ENCODE assay signal across 8 cellular contexts in the genomic region with DNA sequence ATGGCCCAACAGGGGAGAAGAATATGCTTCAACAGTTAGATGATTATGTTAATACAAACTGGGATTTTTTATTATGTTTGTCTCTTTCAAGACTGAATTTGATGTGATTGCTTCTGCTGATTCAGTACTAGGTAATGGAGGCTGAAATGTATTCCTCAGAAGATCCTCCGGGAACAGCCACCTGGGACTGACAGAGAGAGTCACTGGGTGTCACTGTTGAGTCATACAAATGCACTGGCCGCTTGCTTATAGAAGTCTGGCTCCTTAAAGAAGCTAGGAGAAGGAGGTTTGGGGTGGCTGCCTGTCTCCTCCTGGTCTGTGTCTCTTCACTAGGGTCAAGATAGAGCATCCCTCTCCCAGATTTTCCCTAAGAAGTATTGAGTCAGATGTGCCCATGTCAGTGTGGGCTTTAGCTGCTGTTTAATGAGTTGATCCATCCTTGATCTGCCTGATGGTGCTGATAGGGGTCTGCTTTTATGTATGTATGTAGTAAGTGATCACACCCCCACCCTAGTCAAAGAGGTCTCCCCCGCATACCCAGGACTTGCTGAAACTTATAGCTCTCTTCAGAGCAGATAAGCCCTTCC.
DNase-seq lines count a peak whose midpoint lies in the region; ATAC-seq and TF ChIP-seq lines count a peak whose summit lies in the region.

No MANE protein-coding gene starts in this region.

- TF ChIP-seq CTCF in WERI-Rb-1 (IDR thresholded peaks at IDR 0.05; ENCODE audit: low read depth, low read length) (peak; percentile 86), vagina (IDR thresholded peaks at IDR 0.05) (no peak)

- no peak for TF ChIP-seq POLR2A in vagina (IDR thresholded peaks at IDR 0.05)

- no peak overlapping the region for H3K4me3 ChIP-seq in WERI-Rb-1 (ENCODE audit: low read depth, low read length)
- H3K4me3 ChIP-seq in vagina = no peak overlapping the region

- H3K9me3 ChIP-seq in WERI-Rb-1 (ENCODE audit: severe bottlenecking) = no peaks in the 10 kb centered on the region
- no peaks in the 10 kb centered on the region for H3K9me3 ChIP-seq in vagina

- H3K27me3 ChIP-seq in WERI-Rb-1 (ENCODE audit: insufficient read depth, low read depth, severe bottlenecking) = no peaks in the 10 kb centered on the region
- H3K27me3 ChIP-seq in vagina = no peaks in the 10 kb centered on the region

- intact Hi-C loops in vagina (cut with DNase I) = no loop called here

- no peak for ATAC-seq in GM21825 (IDR thresholded peaks at IDR 0.05; ENCODE audit: unreplicated experiment)

- DNase-seq in DMS153 (lab: John Stamatoyannopoulos, UW) (peak; percentile 67), NAMALWA (ENCODE audit: low spot score) (peak; percentile 6), WERI-Rb-1 (peak; percentile 72), inferior parietal cortex (ENCODE audit: extremely low spot score) (peak; percentile 69), germinal center (ENCODE audit: low spot score) (no peak), vagina (ENCODE audit: extremely low spot score in 2 of 2) (no peak)
- DNase-seq in stimulated activated naive CD4-positive, alpha-beta T cell treated with Interleukin-2 at 50 U/mL for 16 hours (lab: John Stamatoyannopoulos, UW) = no peak

- H3K36me3 ChIP-seq in WERI-Rb-1 = no peaks in the 10 kb centered on the region
- no peaks in the 10 kb centered on the region for H3K36me3 ChIP-seq in vagina

- H3K4me1 ChIP-seq in vagina = no peaks in the 10 kb centered on the region

- no peak overlapping the region for H3K27ac ChIP-seq in WERI-Rb-1
- H3K27ac ChIP-seq in vagina = no peak overlapping the region

Comparison
In these comparisons a context has a peak if more than half of its experiments do, and no peak if none do; other contexts are left out.
1. DNase-seq: peak in DMS153 (single experiment), NAMALWA (single experiment), WERI-Rb-1 (single experiment) and inferior parietal cortex (single experiment); none in stimulated activated naive CD4-positive, alpha-beta T cell treated with Interleukin-2 at 50 U/mL for 16 hours (single experiment), germinal center (single experiment) and vagina (0 of 2).